ENCODE assay signal across 31 cellular contexts in the genomic region with DNA sequence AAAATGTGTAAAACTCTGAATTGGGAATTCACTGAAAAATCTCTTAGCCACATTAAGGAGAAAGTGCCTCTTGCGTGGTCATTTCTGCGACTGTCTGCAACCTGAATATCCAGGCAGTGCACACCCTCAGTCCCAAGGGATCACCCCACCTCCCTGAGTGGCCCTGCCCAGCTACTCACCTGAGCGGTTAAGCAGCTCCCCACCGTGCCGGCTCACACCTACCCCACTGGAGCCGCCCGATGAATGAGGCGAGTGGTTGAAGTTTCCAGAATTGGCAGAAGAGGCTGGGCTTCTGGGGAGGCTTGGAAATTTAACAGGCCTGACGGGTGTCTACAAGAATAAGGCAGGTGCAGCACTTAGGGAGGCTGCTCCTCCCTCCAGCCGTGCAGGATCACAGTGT.
"Had no signal": no experiment of that assay in that cellular context is flagged by ENCODE, and none has a peak within 500 bp of the region (broad histone marks: within the 10 kb centered on the region; RNA-seq: fewer than 3 reads in every experiment).

No MANE protein-coding gene starts in this region.

- H3K4me3 ChIP-seq: adrenal gland, body of pancreas, breast epithelium had no signal

- H3K4me1 ChIP-seq: adrenal gland, body of pancreas, breast epithelium had no signal

- DNase-seq: activated B cell treated with CpG ODN at 0.5 μM for 24 hours; activated CD4-positive, alpha-beta memory T cell treated with anti-CD3 and anti-CD28 coated beads for 36 hours; activated CD4-positive, alpha-beta T cell treated with anti-CD3 and anti-CD28 coated beads for 4 hours; activated CD4-positive, alpha-beta T cell treated with anti-CD3 and anti-CD28 coated beads, Interleukin-2, amount 10 ng/mL, durations not matched to agents 24 days and 14 days; activated CD4-positive, alpha-beta T cell treated with anti-CD3 and anti-CD28 coated beads, Interleukin-2, amount 50 U/mL, for 1 hour; activated CD4-positive, alpha-beta T cell treated with anti-CD3 and anti-CD28 coated beads, Interleukin-2, amount 50 U/mL, for 4 hours; activated CD4-positive, CD25-positive, alpha-beta regulatory T cell treated with anti-CD3 and anti-CD28 coated beads, Interleukin-2, amount 50 U/mL, for 72 hours; activated CD8-positive, alpha-beta T cell treated with anti-CD3 and anti-CD28 coated beads for 36 hours; activated effector memory CD4-positive, alpha-beta T cell treated with anti-CD3 and anti-CD28 coated beads, Interleukin-2, amount 50 U/mL, for 16 hours; activated gamma-delta T cell treated with Interleukin-2 at 50 U/mL for 16 hours; activated naive CD4-positive, alpha-beta T cell; activated naive CD4-positive, alpha-beta T cell treated with anti-CD3 and anti-CD28 coated beads for 36 hours; activated naive CD4-positive, alpha-beta T cell treated with anti-CD3 and anti-CD28 coated beads, Interleukin-2, amount 50 U/mL, for 16 hours; activated naive CD8-positive, alpha-beta T cell treated with anti-CD3 and anti-CD28 coated beads for 36 hours; activated T-cell treated with anti-CD3 and anti-CD28 coated beads for 4 hours; activated T-cell treated with anti-CD3 and anti-CD28 coated beads, Interleukin-2, amount 50 U/mL, for 1 hour; activated T-cell treated with anti-CD3 and anti-CD28 coated beads, Interleukin-2, amount 50 U/mL, for 4 hours; activated T-cell treated with anti-CD3 and anti-CD28 coated beads, Interleukin-2, amount 50 U/mL, for 72 hours; adrenal gland; amniotic stem cell; aorta; body of pancreas; brain microvascular endothelial cell; central memory CD4-positive, alpha-beta T cell; T-cell; T-helper 2 cell; T-helper 9 cell had no signal

- H3K9me3 ChIP-seq: adrenal gland, body of pancreas, breast epithelium had no signal

- ATAC-seq: activated CD8-positive, alpha-beta T cell treated with anti-CD3 and anti-CD28 coated beads for 36 hours; activated naive CD4-positive, alpha-beta T cell treated with anti-CD3 and anti-CD28 coated beads, Interleukin-2, amount 50 U/mL, for 72 hours; activated T-cell treated with anti-CD3 and anti-CD28 coated beads, Interleukin-2, amount 50 U/mL, for 4 hours; activated T-cell treated with anti-CD3 and anti-CD28 coated beads, Interleukin-2, amount 50 U/mL, for 72 hours; activated T-helper 17 cell treated with anti-CD3 and anti-CD28 coated beads, Interleukin-2, amount 50 U/mL, for 72 hours; body of pancreas; T-cell had no signal

- H3K27ac ChIP-seq: adrenal gland, body of pancreas, brain microvascular endothelial cell, breast epithelium, VCaP had no signal

- H3K36me3 ChIP-seq: breast epithelium had no signal

- H3K27me3 ChIP-seq: adrenal gland, body of pancreas, brain microvascular endothelial cell, breast epithelium had no signal
